In the genomic region with DNA sequence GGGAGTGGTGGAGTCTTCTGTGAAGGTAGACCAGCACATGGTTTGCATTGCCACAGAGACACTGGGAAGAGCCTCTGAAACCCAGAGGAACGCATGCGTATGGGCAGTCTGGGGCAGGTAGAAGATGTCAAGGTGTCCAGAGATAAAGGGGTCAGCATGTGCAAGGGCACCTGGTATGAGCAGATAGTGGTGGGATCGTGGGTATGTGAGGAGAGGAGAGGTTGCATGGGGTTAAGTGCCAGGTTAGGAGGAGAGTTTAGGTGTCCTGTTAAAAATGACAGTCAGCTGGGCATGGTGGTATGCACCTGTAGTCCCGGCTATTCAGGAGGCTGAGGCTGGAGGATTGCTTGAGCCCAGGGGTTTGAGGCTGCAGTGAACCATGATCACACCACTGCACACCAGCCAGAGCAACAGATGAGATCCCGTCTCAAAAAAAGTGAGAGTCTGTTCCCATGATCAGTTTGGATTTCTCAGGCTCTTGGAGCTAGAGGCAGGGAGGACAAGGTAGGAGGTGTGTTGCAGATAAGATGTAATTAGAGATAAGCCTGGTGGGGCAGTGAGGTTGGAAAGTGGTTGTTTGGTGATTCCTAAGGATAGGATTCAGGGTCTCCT, we compare ENCODE assay signal across 22 cellular contexts. TPM values are rescaled to one million over a fixed set of nuclear protein-coding genes. Genes with fewer than 3 reads are reported as not detected.
DNase-seq lines count a peak whose midpoint lies in the region; ATAC-seq, FAIRE-seq and TF ChIP-seq lines count a peak whose summit lies in the region.
"Had no signal": no experiment of that assay in that cellular context is flagged by ENCODE, and none has a peak within 500 bp of the region (broad histone marks: within the 10 kb centered on the region; RNA-seq: fewer than 3 reads in every experiment).

No MANE protein-coding gene starts in this region.

- H3K27me3 ChIP-seq in CD8-positive, alpha-beta T cell (ENCODE audit: insufficient read depth, low read length) = no peaks in the 10 kb centered on the region
- no peaks in the 10 kb centered on the region for H3K27me3 ChIP-seq in osteoblast (ENCODE audit: insufficient read depth, low read length)

- H3K4me3 Mint-ChIP-seq in CD8-positive, alpha-beta T cell = peak overlapping the region; percentile 5
- no peak overlapping the region for H3K4me3 Mint-ChIP-seq in activated CD4-positive, alpha-beta memory T cell treated with anti-CD3 and anti-CD28 coated beads for 36 hours

- H3K4me2 ChIP-seq in A549 (no peak overlapping the region), osteoblast (ENCODE audit: insufficient read depth, low read length) (no peak overlapping the region)

- H3K27me3 Mint-ChIP-seq in CD8-positive, alpha-beta T cell (ENCODE audit: low read depth) = no peaks in the 10 kb centered on the region
- H3K27me3 Mint-ChIP-seq in activated CD4-positive, alpha-beta memory T cell treated with anti-CD3 and anti-CD28 coated beads for 36 hours = no peaks in the 10 kb centered on the region
- H3K27me3 Mint-ChIP-seq: stimulated activated naive B cell treated with anti-CD40 and anti-IgM and Interleukin-4, amounts not matched to agents 10 μg/mL and 1 μg/mL and 100 μg/mL, for 72 hours had no signal

- peaks cover 17% of the 10 kb centered on the region for H3K36me3 ChIP-seq in CD8-positive, alpha-beta T cell (ENCODE audit: insufficient read depth, low read length)
- H3K36me3 ChIP-seq in osteoblast (ENCODE audit: insufficient read depth, low read length) = peaks cover 41% of the 10 kb centered on the region

- H3K4me1 ChIP-seq in A549 = peaks cover 26% of the 10 kb centered on the region
- H3K4me1 ChIP-seq in CD8-positive, alpha-beta T cell (ENCODE audit: insufficient read depth, low read length) = peaks cover 46% of the 10 kb centered on the region
- peaks cover 11% of the 10 kb centered on the region for H3K4me1 ChIP-seq in osteoblast (ENCODE audit: insufficient read depth, low read length)

- no peak for FAIRE-seq in A549 (lab: Jason Lieb, UNC)
- FAIRE-seq: urothelium cell line had no signal

- H3K27ac ChIP-seq in A549 = no peak overlapping the region
- H3K27ac ChIP-seq in CD8-positive, alpha-beta T cell (ENCODE audit: low read depth, low read length) = no peak overlapping the region
- peak overlapping the region; percentile 59 for H3K27ac ChIP-seq in epithelial cell of prostate
- H3K27ac ChIP-seq in osteoblast (ENCODE audit: low read depth, low read length) = no peak overlapping the region
- H3K27ac ChIP-seq: HL-60 had no signal

- POLR2A ChIA-PET in A549 (lab: Yijun Ruan, JAX) = interaction anchor here (2.3 kb wide), 1 partner anchor 19 kb away, joined by 13 read pairs; the partner anchor contains the start of gene FUS
- POLR2A ChIA-PET in CD8-positive, alpha-beta T cell (lab: Charles Lee) = interaction anchor here (10.6 kb wide), 1 partner anchor 18 kb away, joined by 104 read pairs; the partner anchor contains the start of gene FUS
- POLR2A ChIA-PET in activated CD4-positive, alpha-beta memory T cell treated with anti-CD3 and anti-CD28 coated beads for 36 hours (lab: Charles Lee) = interaction anchor here (2.5 to 3.8 kb wide), 2 partner anchors 20 kb away, joined by 7 to 30 read pairs; partner anchors contain the start of gene FUS

- no peaks in the 10 kb centered on the region for H3K9me3 Mint-ChIP-seq in CD8-positive, alpha-beta T cell
- no peaks in the 10 kb centered on the region for H3K9me3 Mint-ChIP-seq in activated CD4-positive, alpha-beta memory T cell treated with anti-CD3 and anti-CD28 coated beads for 36 hours
- H3K9me3 Mint-ChIP-seq: stimulated activated naive B cell treated with anti-CD40 and anti-IgM and Interleukin-4, amounts not matched to agents 10 μg/mL and 1 μg/mL and 100 μg/mL, for 72 hours had no signal

- no peaks in the 10 kb centered on the region for H3K79me2 ChIP-seq in osteoblast (ENCODE audit: insufficient read depth, low read length)

- peaks cover 42% of the 10 kb centered on the region for H3K36me3 Mint-ChIP-seq in CD8-positive, alpha-beta T cell
- H3K36me3 Mint-ChIP-seq in activated CD4-positive, alpha-beta memory T cell treated with anti-CD3 and anti-CD28 coated beads for 36 hours = peaks cover 31% of the 10 kb centered on the region

- CTCF ChIA-PET in A549 (lab: Yijun Ruan, JAX) = interaction anchor here (0.6 to 1.5 kb wide), 3 partner anchors 134 to 215 kb away, joined by 3 to 7 read pairs (median 4); partner anchors contain the start of gene HSD3B7
- CTCF ChIA-PET in CD8-positive, alpha-beta T cell (lab: Charles Lee) = interaction anchor here (1.4 to 2.6 kb wide), 2 partner anchors 10 to 39 kb away, joined by 3 to 10 read pairs; no protein-coding TSS in a partner anchor
- CTCF ChIA-PET in activated CD4-positive, alpha-beta memory T cell treated with anti-CD3 and anti-CD28 coated beads for 36 hours (lab: Charles Lee) = interaction anchor here (0.6 to 4.1 kb wide), 4 partner anchors 57 to 183 kb away, joined by 3 to 28 read pairs (median 8); no protein-coding TSS in a partner anchor

- no peak for TF ChIP-seq RAD21 in A549 (conservative IDR thresholded peaks at IDR 0.05 in 1 of 2, IDR thresholded peaks at IDR 0.05 in 1 of 2)

- TF ChIP-seq EP300 in A549 (IDR thresholded peaks at IDR 0.05) = no peak

- intact Hi-C loops in CD8-positive, alpha-beta T cell (cut with DNase I, micrococcal nuclease) = loop anchor here (2.0 to 10.0 kb wide), 5 partner anchors 19 to 675 kb away; partner anchors contain the start of genes FUS (in 2 of the 2), ZNF267 (in 1 of the 2) and ZNF843 (in 1 of the 2)
- intact Hi-C loops in activated CD4-positive, alpha-beta memory T cell treated with anti-CD3 and anti-CD28 coated beads for 36 hours (cut with micrococcal nuclease) = loop anchor here (1.0 to 5.0 kb wide), 3 partner anchors 153 to 243 kb away; partner anchors contain the start of gene ZNF843

- H2AFZ ChIP-seq in osteoblast (ENCODE audit: low read length) = no peak overlapping the region

- H3K27ac Mint-ChIP-seq in CD8-positive, alpha-beta T cell = peak overlapping the region; percentile 61
- H3K27ac Mint-ChIP-seq in activated CD4-positive, alpha-beta memory T cell treated with anti-CD3 and anti-CD28 coated beads for 36 hours = peak overlapping the region; percentile 35
- H3K27ac Mint-ChIP-seq: stimulated activated naive B cell treated with anti-CD40 and anti-IgM and Interleukin-4, amounts not matched to agents 10 μg/mL and 1 μg/mL and 100 μg/mL, for 72 hours had no signal

- DNase-seq in A549 (ENCODE audit: low read depth in 1 of 2, low spot score in 1 of 2) (no peak), epithelial cell of prostate (ENCODE audit: low read depth, low spot score) (no peak), osteoblast (ENCODE audit: insufficient read length, low spot score, missing footprints) (no peak), omental fat pad (ENCODE audit: low spot score) (no peak), NCI-H146 (lab: John Stamatoyannopoulos, UW) (no peak), occipital lobe (lab: John Stamatoyannopoulos, UW) (no peak)
- no peak for DNase-seq in CD8-positive, alpha-beta T cell
- DNase-seq in activated CD4-positive, alpha-beta memory T cell treated with anti-CD3 and anti-CD28 coated beads for 36 hours = no peak
- DNase-seq: AML-193; cerebellar nuclear complex; DMS79 treated with DMSO at 0.1 percent for 48 hours; mesenchymal stem cell; NCI-H1417; NCI-H226; SHP77 treated with DMSO at 0.1 percent for 48 hours; stimulated activated naive B cell treated with anti-CD40 and anti-IgM and Interleukin-4, amounts not matched to agents 10 μg/mL and 1 μg/mL and 100 μg/mL, for 72 hours had no signal

- ATAC-seq in A549 = no peak
- ATAC-seq in CD8-positive, alpha-beta T cell = no peak
- ATAC-seq in omental fat pad (ENCODE audit: low FRiP score) = no peak
- ATAC-seq: stimulated activated naive B cell treated with anti-CD40 and anti-IgM and Interleukin-4, amounts not matched to agents 10 μg/mL and 1 μg/mL and 100 μg/mL, for 72 hours had no signal

- WGBS in A549 (ENCODE audit: missing lambda C conversion rate) = 89% methylated on average over 5 of the region's 5 CpGs

- H3K4me3 ChIP-seq in A549 (no peak overlapping the region), osteoblast (ENCODE audit: insufficient read depth, low read length) (no peak overlapping the region)
- no peak overlapping the region for H3K4me3 ChIP-seq in CD8-positive, alpha-beta T cell (ENCODE audit: low read depth, low read length)

- H3K9me3 ChIP-seq in A549 (no peaks in the 10 kb centered on the region), osteoblast (ENCODE audit: low read depth, low read length) (no peaks in the 10 kb centered on the region)
- no peaks in the 10 kb centered on the region for H3K9me3 ChIP-seq in CD8-positive, alpha-beta T cell (ENCODE audit: low read length)

- TF ChIP-seq CTCF in A549 (IDR thresholded peaks at IDR 0.05) = no peak
- TF ChIP-seq CTCF in CD8-positive, alpha-beta T cell (IDR thresholded peaks at IDR 0.05) = no peak
- no peak for TF ChIP-seq CTCF in osteoblast (IDR thresholded peaks at IDR 0.05; ENCODE audit: extremely low read depth, low read depth, low read length)
- TF ChIP-seq CTCF in omental fat pad (IDR thresholded peaks at IDR 0.05) = no peak

- peaks cover 56% of the 10 kb centered on the region for H3K4me1 Mint-ChIP-seq in CD8-positive, alpha-beta T cell (ENCODE audit: low read depth)
- peaks cover 66% of the 10 kb centered on the region for H3K4me1 Mint-ChIP-seq in activated CD4-positive, alpha-beta memory T cell treated with anti-CD3 and anti-CD28 coated beads for 36 hours (ENCODE audit: low read depth)

- no peak for TF ChIP-seq POLR2A in A549 (IDR thresholded peaks at IDR 0.05; ENCODE audit: low read length)

- peaks cover 21% of the 10 kb centered on the region for H4K20me1 ChIP-seq in osteoblast (ENCODE audit: insufficient read depth, low read length)

RNA-seq across cellular contexts. Expression of gene PYCARD, which starts 3.0 kb away (rescaled TPM):
- polyA plus RNA-seq in A549 (2011; rRNA removed) = 16.1 and 20.0 TPM in 2 replicates
- polyA plus RNA-seq in A549 (2012; cell fraction: cytosol; rRNA removed) = 55.4 and 66.6 TPM in 2 replicates
- 46.0 and 74.9 TPM in 2 replicates for polyA plus RNA-seq in A549 (2012; cell fraction: nucleus; rRNA removed)
- polyA plus RNA-seq in A549 (2017; fragmentation: RNase III; extraction: RNeasy Plus Mini Kit Qiagen cat#74134 plus additional on column Dnase treatment) = 26.4 to 32.2 TPM (median 30.1 TPM) in 3 replicates
- polyA minus RNA-seq in A549 (2011; rRNA and poly(A)+ RNA removed) = 12.4 and 15.4 TPM in 2 replicates
- 1 to 10 TPM; 6.4 to 6.6 TPM for total RNA-seq in CD8-positive, alpha-beta T cell
- total RNA-seq in activated CD4-positive, alpha-beta memory T cell treated with anti-CD3 and anti-CD28 coated beads for 36 hours = 10 to 100 TPM; 13.6 to 14.6 TPM
- 53.9 and 61.5 TPM in 2 replicates for total RNA-seq in osteoblast
- total RNA-seq in omental fat pad = 10 to 100 TPM; 25.4 to 50.2 (median 37.8) TPM
- total RNA-seq in occipital lobe = 6.6 TPM

RNA-seq across cellular contexts. Expression of gene TRIM72, which starts 14.4 kb away (rescaled TPM):
- not detected in 2 replicates for polyA plus RNA-seq in A549 (2011; rRNA removed)
- polyA plus RNA-seq in A549 (2012; cell fraction: cytosol; rRNA removed) = not detected in 2 replicates
- polyA plus RNA-seq in A549 (2012; cell fraction: nucleus; rRNA removed) = not detected in 2 replicates
- 0.04 TPM in 1 of 3 replicates, not detected in the others for polyA plus RNA-seq in A549 (2017; fragmentation: RNase III; extraction: RNeasy Plus Mini Kit Qiagen cat#74134 plus additional on column Dnase treatment)
- polyA minus RNA-seq in A549 (2011; rRNA and poly(A)+ RNA removed) = not detected in 2 replicates
- total RNA-seq in CD8-positive, alpha-beta T cell = under 1 TPM; 0.05 to 0.22 TPM
- not detected for total RNA-seq in activated CD4-positive, alpha-beta memory T cell treated with anti-CD3 and anti-CD28 coated beads for 36 hours
- total RNA-seq in osteoblast = not detected in 2 replicates
- total RNA-seq in omental fat pad = under 1 TPM in 1 of 4 donors, not detected in 3; 0.28 TPM
- total RNA-seq in occipital lobe = 2.3 TPM
- total RNA-seq: epithelial cell of proximal tubule, osteocyte had no signal

RNA-seq across cellular contexts. Expression of gene PYDC1, which starts 17.4 kb away (rescaled TPM):
- polyA plus RNA-seq in A549 (2011; rRNA removed) = not detected in 2 replicates
- not detected in 2 replicates for polyA plus RNA-seq in A549 (2012; cell fraction: cytosol; rRNA removed)
- polyA plus RNA-seq in A549 (2012; cell fraction: nucleus; rRNA removed) = not detected in 2 replicates
- polyA plus RNA-seq in A549 (2017; fragmentation: RNase III; extraction: RNeasy Plus Mini Kit Qiagen cat#74134 plus additional on column Dnase treatment) = not detected in 3 replicates
- polyA minus RNA-seq in A549 (2011; rRNA and poly(A)+ RNA removed) = not detected in 2 replicates
- not detected for total RNA-seq in CD8-positive, alpha-beta T cell
- total RNA-seq in activated CD4-positive, alpha-beta memory T cell treated with anti-CD3 and anti-CD28 coated beads for 36 hours = not detected
- total RNA-seq in osteoblast = not detected in 2 replicates
- not detected for total RNA-seq in omental fat pad
- 0.78 TPM for total RNA-seq in occipital lobe
- total RNA-seq: epithelial cell of proximal tubule, osteocyte, skeletal muscle tissue had no signal
- polyA plus RNA-seq: adipose tissue had no signal

RNA-seq across cellular contexts. Expression of gene FUS, which starts 19.6 kb away (rescaled TPM):
- polyA plus RNA-seq in A549 (2011; rRNA removed) (168 and 224 TPM in 2 replicates), A549 (2017; fragmentation: RNase III; extraction: RNeasy Plus Mini Kit Qiagen cat#74134 plus additional on column Dnase treatment) (740 to 780 TPM (median 745 TPM) in 3 replicates)
- 382 and 384 TPM in 2 replicates for polyA plus RNA-seq in A549 (2012; cell fraction: cytosol; rRNA removed)
- 432 and 577 TPM in 2 replicates for polyA plus RNA-seq in A549 (2012; cell fraction: nucleus; rRNA removed)
- polyA minus RNA-seq in A549 (2011; rRNA and poly(A)+ RNA removed) = 161 and 177 TPM in 2 replicates
- total RNA-seq in CD8-positive, alpha-beta T cell = 100 to 1,000 TPM; 734 to 742 TPM
- total RNA-seq in activated CD4-positive, alpha-beta memory T cell treated with anti-CD3 and anti-CD28 coated beads for 36 hours = 100 to 1,000 TPM; 459 to 489 TPM
- total RNA-seq in osteoblast (24.2 and 30.4 TPM in 2 replicates), omental fat pad (100 to 1,000 TPM in 2 of 4 donors, 10 to 100 TPM in 2; 65.0 to 162 (median 116) TPM), occipital lobe (50.4 TPM)

RNA-seq across cellular contexts. Expression of gene PRSS36, which starts 49.7 kb away (rescaled TPM):
- polyA plus RNA-seq in A549 (2011; rRNA removed) = 0.41 TPM in 1 of 2 replicates, not detected in the other
- polyA plus RNA-seq in A549 (2012; cell fraction: cytosol; rRNA removed) = 0.32 and 0.88 TPM in 2 replicates
- 0.53 and 1.2 TPM in 2 replicates for polyA plus RNA-seq in A549 (2012; cell fraction: nucleus; rRNA removed)
- 0.55 to 0.75 TPM (median 0.55 TPM) in 3 replicates for polyA plus RNA-seq in A549 (2017; fragmentation: RNase III; extraction: RNeasy Plus Mini Kit Qiagen cat#74134 plus additional on column Dnase treatment)
- 0.73 TPM in 1 of 2 replicates, not detected in the other for polyA minus RNA-seq in A549 (2011; rRNA and poly(A)+ RNA removed)
- total RNA-seq in CD8-positive, alpha-beta T cell = under 1 TPM; 0.56 to 0.87 TPM
- under 1 TPM in 1 of 2 experiments, not detected in 1; 0.24 TPM for total RNA-seq in activated CD4-positive, alpha-beta memory T cell treated with anti-CD3 and anti-CD28 coated beads for 36 hours
- 0.29 TPM in 1 of 2 replicates, not detected in the other for total RNA-seq in osteoblast
- 1 to 10 TPM; 4.1 to 8.8 (median 6.8) TPM for total RNA-seq in omental fat pad
- total RNA-seq in occipital lobe = not detected
